ENCODE assay signal across 24 cellular contexts in the genomic region with DNA sequence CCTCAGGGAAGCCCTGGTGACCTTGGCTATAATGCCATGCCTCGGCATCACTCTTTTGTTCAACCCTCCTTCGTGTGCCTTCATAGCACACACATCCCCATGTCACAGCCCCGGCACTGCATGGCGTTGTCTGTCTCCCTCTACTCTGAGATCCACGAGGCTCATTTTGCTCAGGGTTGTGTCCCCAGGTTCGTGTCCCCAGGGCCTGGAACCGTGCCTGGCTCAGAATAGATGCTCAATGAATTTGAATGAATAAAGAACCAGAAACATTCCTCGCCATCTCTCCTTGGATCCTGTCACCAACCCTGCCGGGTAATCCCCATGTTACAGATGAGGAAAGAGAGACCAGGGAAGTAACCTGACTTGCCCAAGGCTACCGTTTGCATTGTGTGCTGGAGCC.
"Had no signal": no experiment of that assay in that cellular context is flagged by ENCODE, and none has a peak within 500 bp of the region (broad histone marks: within the 10 kb centered on the region; RNA-seq: fewer than 3 reads in every experiment).

No MANE protein-coding gene starts in this region.

- H3K9me3 Mint-ChIP-seq: naive thymus-derived CD8-positive, alpha-beta T cell; nephron; neural progenitor cell; stimulated activated naive B cell treated with anti-CD40 and anti-IgM and Interleukin-4, amounts not matched to agents 10 μg/mL and 1 μg/mL and 100 μg/mL, for 72 hours had no signal

- H3K4me3 Mint-ChIP-seq: naive thymus-derived CD8-positive, alpha-beta T cell; neural progenitor cell; stimulated activated naive B cell treated with anti-CD40 and anti-IgM and Interleukin-4, amounts not matched to agents 10 μg/mL and 1 μg/mL and 100 μg/mL, for 72 hours had no signal

- DNase-seq: hippocampal formation; kidney; left colon; left ventricle myocardium inferior; mesendoderm; naive thymus-derived CD8-positive, alpha-beta T cell; ovary; right lobe of liver; stimulated activated CD4-positive, alpha-beta T cell treated with anti-CD3 and anti-CD28 coated beads, Interleukin-12 subunit alpha, Interleukin-12 subunit beta, amount 100 ng/mL, for 4 hours; stimulated activated CD4-positive, alpha-beta T cell treated with anti-CD3 and anti-CD28 coated beads, Interleukin-15, amount 100 ng/mL, for 24 hours; stimulated activated CD4-positive, alpha-beta T cell treated with anti-CD3 and anti-CD28 coated beads, Interleukin-2, amount 100 ng/mL, for 24 hours; stimulated activated CD4-positive, alpha-beta T cell treated with anti-CD3 and anti-CD28 coated beads, Interleukin-4, amount 100 ng/mL, for 1 hour; stimulated activated naive B cell treated with anti-CD40 and anti-IgM and Interleukin-4, amounts not matched to agents 10 μg/mL and 1 μg/mL and 100 μg/mL, for 72 hours; stimulated activated naive CD8-positive, alpha-beta T cell treated with anti-CD3 and anti-CD28 coated beads, Interleukin-15, Interleukin-2, amounts not matched to agents 100 U/mL and 50 U/mL, for 24 hours; stomach; testis; thyroid gland; transverse colon; upper lobe of right lung had no signal

- H3K36me3 Mint-ChIP-seq: naive thymus-derived CD8-positive, alpha-beta T cell; neural progenitor cell; stimulated activated naive B cell treated with anti-CD40 and anti-IgM and Interleukin-4, amounts not matched to agents 10 μg/mL and 1 μg/mL and 100 μg/mL, for 72 hours had no signal

- H3K4me1 ChIP-seq: right lobe of liver, stomach, testis, thyroid gland, transverse colon, upper lobe of right lung had no signal

- ATAC-seq: left colon; naive thymus-derived CD8-positive, alpha-beta T cell; right lobe of liver; stimulated activated naive B cell treated with anti-CD40 and anti-IgM and Interleukin-4, amounts not matched to agents 10 μg/mL and 1 μg/mL and 100 μg/mL, for 72 hours; stimulated activated naive CD8-positive, alpha-beta T cell treated with anti-CD3 and anti-CD28 coated beads, Interleukin-15, Interleukin-2, amounts not matched to agents 100 U/mL and 50 U/mL, for 24 hours; upper lobe of right lung had no signal

- H3K9ac ChIP-seq: neural progenitor cell had no signal

- H3K27ac Mint-ChIP-seq: naive thymus-derived CD8-positive, alpha-beta T cell; stimulated activated naive B cell treated with anti-CD40 and anti-IgM and Interleukin-4, amounts not matched to agents 10 μg/mL and 1 μg/mL and 100 μg/mL, for 72 hours had no signal

- H3K4me3 ChIP-seq: left ventricle myocardium inferior, lung, neural progenitor cell, ovary, right atrium auricular region, right lobe of liver, skin epidermis, stomach, testis, thyroid gland, transverse colon, upper lobe of right lung had no signal

- H3K36me3 ChIP-seq: left ventricle myocardium inferior, neural progenitor cell, ovary, right atrium auricular region, right lobe of liver, stomach, thyroid gland, transverse colon, upper lobe of right lung had no signal

- H3K4me1 Mint-ChIP-seq: stimulated activated naive B cell treated with anti-CD40 and anti-IgM and Interleukin-4, amounts not matched to agents 10 μg/mL and 1 μg/mL and 100 μg/mL, for 72 hours had no signal

- H3K27ac ChIP-seq: left ventricle myocardium inferior, neural progenitor cell, ovary, right atrium auricular region, right lobe of liver, skin epidermis, stomach, testis, thyroid gland, transverse colon, upper lobe of right lung had no signal

- H3K9me3 ChIP-seq: left ventricle myocardium inferior, ovary, right atrium auricular region, right lobe of liver, stomach, testis, thyroid gland, transverse colon, upper lobe of right lung had no signal

- H3K27me3 ChIP-seq: neural progenitor cell, ovary, right atrium auricular region, right lobe of liver, testis, thyroid gland had no signal
